ENCODE assay signal across 17 cellular contexts in the genomic region with DNA sequence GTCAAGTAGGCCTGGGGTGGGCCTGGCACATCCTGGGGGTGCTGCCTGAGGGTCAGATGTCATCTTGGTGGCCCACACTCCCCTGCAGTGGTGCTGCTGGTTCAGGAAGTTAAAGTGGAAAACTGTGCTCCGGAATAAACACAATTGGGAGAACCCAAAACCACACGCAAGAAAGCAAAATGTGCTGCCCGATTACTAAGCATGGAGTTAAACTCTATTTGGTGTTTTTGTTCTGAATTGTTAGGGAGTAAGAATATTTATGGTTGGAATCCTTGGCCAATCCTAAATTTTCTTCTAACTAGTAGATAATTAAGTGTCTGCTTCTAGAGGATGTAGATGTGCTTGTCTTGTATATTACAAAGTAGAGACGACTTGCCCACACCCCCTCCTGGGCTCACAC.
DNase-seq lines count a peak whose midpoint lies in the region; ATAC-seq and TF ChIP-seq lines count a peak whose summit lies in the region.
"Had no signal": no experiment of that assay in that cellular context is flagged by ENCODE, and none has a peak within 500 bp of the region (broad histone marks: within the 10 kb centered on the region; RNA-seq: fewer than 3 reads in every experiment).

No MANE protein-coding gene starts in this region.

- TF ChIP-seq POLR2A in Peyer's patch (IDR thresholded peaks at IDR 0.05) = no peak

- no peak for ATAC-seq in memory B cell (ENCODE audit: low read depth)
- no peak for ATAC-seq in stimulated activated memory B cell treated with anti-CD40 and anti-IgM and Interleukin-4, amounts not matched to agents 10 μg/mL and 1 μg/mL and 100 μg/mL, for 72 hours
- ATAC-seq: A549; CD8-positive, alpha-beta T cell; GM12878 had no signal

- H3K9me3 ChIP-seq in HEK293 (ENCODE audit: control insufficient read depth, insufficient read depth, low read depth, low read length) (no peaks in the 10 kb centered on the region), Peyer's patch (no peaks in the 10 kb centered on the region)
- H3K9me3 ChIP-seq: A549, Caco-2 had no signal

- TF ChIP-seq CTCF in HEK293 (tag by site-specific recombination; IDR thresholded peaks at IDR 0.05) (no peak), Peyer's patch (IDR thresholded peaks at IDR 0.05) (no peak)

- no peak overlapping the region for H3K27ac ChIP-seq in HEK293 (ENCODE audit: extremely low read depth, low read depth, low read length)
- H3K27ac ChIP-seq in Peyer's patch = no peak overlapping the region
- H3K27ac ChIP-seq: 22Rv1; A549; BLaER1 treated with 17β-estradiol and CSF1 and Interleukin-3, amounts not matched to agents 10 nM and 100 nM; C4-2B had no signal

- H3K27ac Mint-ChIP-seq in memory B cell = peak overlapping the region; percentile 61
- H3K27ac Mint-ChIP-seq in stimulated activated memory B cell treated with anti-CD40 and anti-IgM and Interleukin-4, amounts not matched to agents 10 μg/mL and 1 μg/mL and 100 μg/mL, for 72 hours = peak overlapping the region; percentile 28
- H3K27ac Mint-ChIP-seq: B cell; CD4-positive, alpha-beta T cell; CD8-positive, alpha-beta T cell had no signal

- H3K9me3 Mint-ChIP-seq in memory B cell = no peaks in the 10 kb centered on the region
- no peaks in the 10 kb centered on the region for H3K9me3 Mint-ChIP-seq in stimulated activated memory B cell treated with anti-CD40 and anti-IgM and Interleukin-4, amounts not matched to agents 10 μg/mL and 1 μg/mL and 100 μg/mL, for 72 hours

- DNase-seq in memory B cell (ENCODE audit: low spot score in 2 of 2) = no peak
- no peak for DNase-seq in HEK293T (ENCODE audit: extremely low spot score)
- DNase-seq in Peyer's patch = no peak
- DNase-seq: AML-193; Caco-2; Calu3; CD4-positive, alpha-beta T cell; CD8-positive, alpha-beta T cell; DMS79 treated with DMSO at 0.1 percent for 48 hours had no signal

- H3K4me1 Mint-ChIP-seq in memory B cell = peaks cover 6% of the 10 kb centered on the region
- H3K4me1 Mint-ChIP-seq in stimulated activated memory B cell treated with anti-CD40 and anti-IgM and Interleukin-4, amounts not matched to agents 10 μg/mL and 1 μg/mL and 100 μg/mL, for 72 hours = peaks cover 15% of the 10 kb centered on the region

- no peaks in the 10 kb centered on the region for H3K27me3 ChIP-seq in Peyer's patch
- H3K27me3 ChIP-seq: BLaER1 treated with 17β-estradiol and CSF1 and Interleukin-3, amounts not matched to agents 10 nM and 100 nM had no signal

- H3K36me3 ChIP-seq in HEK293 (ENCODE audit: control insufficient read depth in 2 of 2, insufficient read depth in 1 of 2, low read length in 2 of 2) (no peaks in the 10 kb centered on the region), Peyer's patch (no peaks in the 10 kb centered on the region)

- no peak overlapping the region for H3K4me3 Mint-ChIP-seq in memory B cell
- H3K4me3 Mint-ChIP-seq in stimulated activated memory B cell treated with anti-CD40 and anti-IgM and Interleukin-4, amounts not matched to agents 10 μg/mL and 1 μg/mL and 100 μg/mL, for 72 hours = no peak overlapping the region
- H3K4me3 Mint-ChIP-seq: B cell; CD4-positive, alpha-beta T cell; CD8-positive, alpha-beta T cell had no signal

- H3K4me3 ChIP-seq in HEK293 (ENCODE audit: low read depth, low read length) = no peak overlapping the region
- no peak overlapping the region for H3K4me3 ChIP-seq in Peyer's patch
- H3K4me3 ChIP-seq: A549; BLaER1 treated with 17β-estradiol and CSF1 and Interleukin-3, amounts not matched to agents 10 nM and 100 nM; GM12878 had no signal

- CTCF ChIA-PET in HEK293 (lab: Yijun Ruan, JAX) (no interaction called here), HEK293T (lab: Yijun Ruan, JAX) (no interaction called here)

- peaks cover 26% of the 10 kb centered on the region for H3K36me3 Mint-ChIP-seq in memory B cell
- H3K36me3 Mint-ChIP-seq in stimulated activated memory B cell treated with anti-CD40 and anti-IgM and Interleukin-4, amounts not matched to agents 10 μg/mL and 1 μg/mL and 100 μg/mL, for 72 hours = peaks cover 35% of the 10 kb centered on the region

- H3K27me3 Mint-ChIP-seq in memory B cell = no peaks in the 10 kb centered on the region
- H3K27me3 Mint-ChIP-seq in stimulated activated memory B cell treated with anti-CD40 and anti-IgM and Interleukin-4, amounts not matched to agents 10 μg/mL and 1 μg/mL and 100 μg/mL, for 72 hours = no peaks in the 10 kb centered on the region
- H3K27me3 Mint-ChIP-seq: B cell; CD4-positive, alpha-beta T cell had no signal

- POLR2A ChIA-PET in HEK293 (lab: Yijun Ruan, JAX) (no interaction called here), HEK293T (lab: Yijun Ruan, JAX) (no interaction called here)

- H3K4me1 ChIP-seq in HEK293 (ENCODE audit: control insufficient read depth, insufficient read depth, low read length) (no peaks in the 10 kb centered on the region), Peyer's patch (no peaks in the 10 kb centered on the region)
- H3K4me1 ChIP-seq: A549, Caco-2 had no signal

TF ChIP-seq in HEK293, 187 proteins besides CTCF, POLR2A, EP300 and RAD21:
- TF ChIP-seq ZNF549 (tag by site-specific recombination; IDR thresholded peaks at IDR 0.05) (peak; percentile 91), ZNF768 (tag by site-specific recombination; IDR thresholded peaks at IDR 0.05) (no peak)

TF ChIP-seq in HEK293T, 16 proteins besides CTCF, POLR2A, EP300 and RAD21:
- TF ChIP-seq LEF1 (IDR thresholded peaks at IDR 0.05; ENCODE audit: borderline replicate concordance) (no peak), TARDBP (IDR thresholded peaks at IDR 0.05) (no peak), BHLHE40 (IDR thresholded peaks at IDR 0.05; ENCODE audit: borderline replicate concordance) (no peak), SUZ12 (IDR thresholded peaks at IDR 0.05) (no peak)
